Comparison of ENCODE assay signal across 17 cellular contexts in genomic region chr11:116861539-116861938, GRCh38. TPM values are rescaled to one million over a fixed set of nuclear protein-coding genes. Genes with fewer than 3 reads are reported as not detected.
DNase-seq lines count a peak whose midpoint lies in the region; ATAC-seq and TF ChIP-seq lines count a peak whose summit lies in the region.
"Had no signal": no experiment of that assay in that cellular context is flagged by ENCODE, and none has a peak within 500 bp of the region (broad histone marks: within the 10 kb centered on the region; RNA-seq: fewer than 3 reads in every experiment).

No MANE protein-coding gene starts in this region.

- H3K27me3 Mint-ChIP-seq in T-helper 17 cell (no peaks in the 10 kb centered on the region), endothelial cell (ENCODE audit: unreplicated experiment) (peaks cover 1% of the 10 kb centered on the region)
- H3K27me3 Mint-ChIP-seq: B cell had no signal

- no peaks in the 10 kb centered on the region for H3K9me3 Mint-ChIP-seq in endothelial cell (ENCODE audit: unreplicated experiment)
- H3K9me3 Mint-ChIP-seq: activated naive CD4-positive, alpha-beta T cell treated with anti-CD3 and anti-CD28 coated beads, Interleukin-2, amount 50 U/mL, for 72 hours had no signal

- DNase-seq in A172 (ENCODE audit: low spot score) (peak; percentile 68), H4 (ENCODE audit: low spot score) (peak; percentile 25), T-helper 17 cell (no peak), fibroblast of mammary gland (ENCODE audit: low read depth) (peak; percentile 73), GF-D8 (lab: John Stamatoyannopoulos, UW) (no peak), endothelial cell (ENCODE audit: low spot score) (no peak), anterior cingulate cortex (lab: John Stamatoyannopoulos, UW) (no peak)
- DNase-seq: activated CD4-positive, alpha-beta T cell treated with anti-CD3 and anti-CD28 coated beads, Interleukin-2, amount 50 U/mL, for 4 hours; DND-41; MV-4-11; stomach had no signal

- peaks cover 12% of the 10 kb centered on the region for H3K4me1 Mint-ChIP-seq in T-helper 17 cell
- no peaks in the 10 kb centered on the region for H3K4me1 Mint-ChIP-seq in endothelial cell (ENCODE audit: unreplicated experiment)
- H3K4me1 Mint-ChIP-seq: B cell had no signal

- H3K4me3 Mint-ChIP-seq in T-helper 17 cell: no peak overlapping the region
- H3K4me3 Mint-ChIP-seq in endothelial cell (ENCODE audit: unreplicated experiment): no peak overlapping the region
- H3K4me3 Mint-ChIP-seq: B cell had no signal

- no peak for ATAC-seq in T-helper 17 cell
- no peak for ATAC-seq in HG02973 (IDR thresholded peaks at IDR 0.05; ENCODE audit: unreplicated experiment)

- H3K4me3 ChIP-seq in fibroblast of mammary gland (ENCODE audit: control insufficient read depth, low read depth, low read length): no peak overlapping the region
- H3K4me3 ChIP-seq: right atrium auricular region, stomach had no signal

- TF ChIP-seq CTCF in fibroblast of mammary gland (conservative IDR thresholded peaks at IDR 0.05; ENCODE audit: control insufficient read depth, insufficient read depth, low read depth, low read length) (no peak), endothelial cell (IDR thresholded peaks at IDR 0.05; ENCODE audit: unreplicated experiment) (no peak)

- H3K27ac Mint-ChIP-seq in T-helper 17 cell: peak overlapping the region; percentile 51
- H3K27ac Mint-ChIP-seq in endothelial cell (ENCODE audit: unreplicated experiment): no peak overlapping the region
- H3K27ac Mint-ChIP-seq: B cell had no signal

- peaks cover 14% of the 10 kb centered on the region for H3K36me3 Mint-ChIP-seq in T-helper 17 cell (ENCODE audit: low read depth)
- peaks cover 25% of the 10 kb centered on the region for H3K36me3 Mint-ChIP-seq in endothelial cell (ENCODE audit: low read depth, unreplicated experiment)

- H3K9me3 ChIP-seq in T-helper 17 cell (ENCODE audit: control insufficient read depth, low read length, poor library complexity, severe bottlenecking): no peaks in the 10 kb centered on the region
- H3K9me3 ChIP-seq: right atrium auricular region, stomach had no signal

RNA-seq across cellular contexts. Expression of gene APOA1, which starts 24.1 kb away (rescaled TPM):
- not detected in 2 replicates for total RNA-seq in A172 (2014; rRNA removed; shearing (Covaris generic))
- total RNA-seq in H4 (2014; rRNA removed; shearing (Covaris generic)): 0.54 TPM in 1 of 2 replicates, not detected in the other
- 1 to 10 TPM in 1 of 2 donors, not detected in 1; 1.2 TPM for total RNA-seq in T-helper 17 cell
- 1.2 TPM for total RNA-seq in endothelial cell (ENCODE audit: unreplicated experiment)
- total RNA-seq: B cell, dermis microvascular lymphatic vessel endothelial cell had no signal

RNA-seq across cellular contexts. Expression of gene APOC3, which starts 31.8 kb away (rescaled TPM):
- not detected in 2 replicates for total RNA-seq in A172 (2014; rRNA removed; shearing (Covaris generic))
- not detected in 2 replicates for total RNA-seq in H4 (2014; rRNA removed; shearing (Covaris generic))
- not detected for total RNA-seq in T-helper 17 cell
- total RNA-seq in endothelial cell (ENCODE audit: unreplicated experiment): not detected
- total RNA-seq: activated naive CD4-positive, alpha-beta T cell treated with anti-CD3 and anti-CD28 coated beads, Interleukin-2, amount 50 U/mL, for 72 hours; B cell; dermis microvascular lymphatic vessel endothelial cell; right atrium auricular region; T-helper 1 cell treated with Interleukin-12 subunit alpha and Interleukin-12 subunit beta and Interleukin-4 antibody, amounts not matched to agents 30 ng/mL and 1 ng/mL, for 36 hours had no signal

RNA-seq across cellular contexts. Expression of gene APOA4, which starts 38.4 kb away (rescaled TPM):
- not detected in 2 replicates for total RNA-seq in A172 (2014; rRNA removed; shearing (Covaris generic))
- not detected in 2 replicates for total RNA-seq in H4 (2014; rRNA removed; shearing (Covaris generic))
- total RNA-seq in T-helper 17 cell (not detected), endothelial cell (ENCODE audit: unreplicated experiment) (not detected)
- total RNA-seq: activated naive CD4-positive, alpha-beta T cell treated with anti-CD3 and anti-CD28 coated beads, Interleukin-2, amount 50 U/mL, for 72 hours; B cell; dermis microvascular lymphatic vessel endothelial cell; right atrium auricular region; T-helper 1 cell treated with Interleukin-12 subunit alpha and Interleukin-12 subunit beta and Interleukin-4 antibody, amounts not matched to agents 30 ng/mL and 1 ng/mL, for 36 hours had no signal

Comparison
In these comparisons a context has a peak if more than half of its experiments do, and no peak if none do; other contexts are left out.
1. DNase-seq: peak in A172 (single experiment), H4 (single experiment) and fibroblast of mammary gland (single experiment); none in T-helper 17 cell (0 of 3), GF-D8 (single experiment), endothelial cell (single experiment) and anterior cingulate cortex (0 of 58).